In genomic region chr2:85601771-85602475, GRCh38 we compare ENCODE assay signal across 8 cellular contexts. TPM values are rescaled to one million over a fixed set of nuclear protein-coding genes. Genes with fewer than 3 reads are reported as not detected.
DNase-seq lines count a peak whose midpoint lies in the region; ATAC-seq lines count a peak whose summit lies in the region.

No MANE protein-coding gene starts in this region.

- ATAC-seq in GM21526 (IDR thresholded peaks at IDR 0.05; ENCODE audit: low FRiP score, unreplicated experiment), result peak; percentile 31
- peak; percentile 48 for ATAC-seq in sciatic nerve

- H3K27ac ChIP-seq in angular gyrus (ENCODE audit: low read depth, low read length), result peak overlapping the region; percentile 82

- DNase-seq in GM03348 (ENCODE audit: low spot score) (peak; percentile 79), HT-29 (ENCODE audit: low spot score) (peak; percentile 18), hippocampal formation (lab: John Stamatoyannopoulos, UW) (peak; percentile 25 to 83), sciatic nerve (ENCODE audit: low spot score) (peak; percentile 85), NCI-H1417 treated with DMSO at 0.1 percent for 48 hours (lab: John Stamatoyannopoulos, UW) (no peak), NCI-H2196 treated with DMSO at 0.1 percent for 48 hours (lab: John Stamatoyannopoulos, UW; ENCODE audit: unreplicated experiment) (no peak)

- intact Hi-C loops in sciatic nerve (cut with DNase I), result loop anchor here (10.0 kb wide), 1 partner anchor 567 kb away; no protein-coding TSS in a partner anchor

RNA-seq across cellular contexts. Expression of gene TMEM150A, which starts 0.6 kb away (rescaled TPM):
- total RNA-seq in HT-29 (2014; rRNA removed; shearing (Covaris generic)), result 12.1 and 12.3 TPM in 2 replicates
- 15.8 TPM for total RNA-seq in sciatic nerve

RNA-seq across cellular contexts. Expression of gene RNF181, which starts 6.4 kb away (rescaled TPM):
- 107 and 109 TPM in 2 replicates for total RNA-seq in HT-29 (2014; rRNA removed; shearing (Covaris generic))
- 71.2 TPM for total RNA-seq in sciatic nerve

RNA-seq across cellular contexts. Expression of gene C2orf68, which starts 9.9 kb away (rescaled TPM):
- 40.0 and 47.9 TPM in 2 replicates for total RNA-seq in HT-29 (2014; rRNA removed; shearing (Covaris generic))
- total RNA-seq in sciatic nerve, result 41.6 TPM

RNA-seq across cellular contexts. Expression of gene USP39, which starts 14.1 kb away (rescaled TPM):
- 87.5 and 98.8 TPM in 2 replicates for total RNA-seq in HT-29 (2014; rRNA removed; shearing (Covaris generic))
- 34.2 TPM for total RNA-seq in sciatic nerve

RNA-seq across cellular contexts. Expression of gene VAMP5, which starts 17.7 kb away (rescaled TPM):
- total RNA-seq in HT-29 (2014; rRNA removed; shearing (Covaris generic)), result 2.7 and 10.4 TPM in 2 replicates
- total RNA-seq in sciatic nerve, result 71.2 TPM

Comparison
In these comparisons a context has a peak if more than half of its experiments do, and no peak if none do; other contexts are left out.
1. DNase-seq: peak in GM03348 (single experiment), HT-29 (single experiment), hippocampal formation (2 of 2) and sciatic nerve (single experiment); none in NCI-H1417 treated with DMSO at 0.1 percent for 48 hours (single experiment) and NCI-H2196 treated with DMSO at 0.1 percent for 48 hours (single experiment).